Comparison of ENCODE assay signal across 13 cellular contexts in the genomic region with DNA sequence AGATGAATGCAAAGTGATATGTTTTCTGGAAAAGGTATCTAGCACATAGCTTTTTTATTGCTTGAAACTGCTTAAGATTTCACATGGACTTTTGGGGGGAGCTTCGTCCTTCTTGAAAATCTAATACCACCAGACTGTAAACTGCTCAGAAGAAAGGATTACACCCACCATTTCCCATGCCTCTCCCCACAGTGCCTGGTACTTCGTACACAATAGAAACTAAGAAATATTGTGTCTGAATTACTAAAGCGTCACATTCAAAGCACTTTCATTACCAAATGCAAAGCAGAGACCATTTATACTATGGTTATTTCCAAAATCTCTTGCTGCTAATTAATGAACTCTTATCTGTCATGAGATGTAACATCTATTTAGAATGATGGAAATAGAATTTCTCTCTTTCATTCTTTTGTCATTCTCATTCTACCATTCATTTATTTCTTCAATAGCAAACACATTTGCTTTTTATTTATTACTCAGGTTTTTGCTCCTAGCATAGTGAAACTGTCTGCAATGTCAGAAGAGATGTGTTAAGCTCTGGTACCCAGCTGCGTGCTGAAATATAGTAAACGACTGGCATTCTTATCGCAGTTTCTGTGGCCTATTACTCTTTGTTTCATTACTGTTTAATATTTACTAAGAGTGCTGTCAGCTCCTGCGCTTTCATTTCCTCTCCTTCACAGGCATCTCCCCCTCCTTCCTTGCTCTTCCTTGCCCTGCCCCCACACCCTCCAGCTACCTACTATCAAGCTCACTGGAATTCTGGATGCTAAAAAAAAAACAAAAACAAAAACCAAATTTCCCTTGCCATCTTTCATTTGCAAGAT. TPM values are rescaled to one million over a fixed set of nuclear protein-coding genes. Genes with fewer than 3 reads are reported as not detected.
A peak's percentile ranks its signal among the peaks of the same experiment; 100 is the strongest.
DNase-seq lines count a peak whose midpoint lies in the region; ATAC-seq, FAIRE-seq and TF ChIP-seq lines count a peak whose summit lies in the region.
"Had no signal": no experiment of that assay in that cellular context is flagged by ENCODE, and none has a peak within 500 bp of the region (broad histone marks: within the 10 kb centered on the region; RNA-seq: fewer than 3 reads in every experiment).

No MANE protein-coding gene starts in this region.

- H3K9me2 ChIP-seq in OCI-LY7 (ENCODE audit: insufficient read depth, low read length): no peaks in the 10 kb centered on the region

- no peak for TF ChIP-seq RAD21 in A549 (conservative IDR thresholded peaks at IDR 0.05 in 1 of 2, IDR thresholded peaks at IDR 0.05 in 1 of 2)

- H3K4me2 ChIP-seq in A549: 0 out of 3 replicates have a peak overlapping the region, but pooled peaks have one; percentile 1
- peak overlapping the region; percentile 54 for H3K4me2 ChIP-seq in OCI-LY7 (ENCODE audit: low read length)

- TF ChIP-seq POLR2A in A549 (IDR thresholded peaks at IDR 0.05; ENCODE audit: low read length) (no peak), sigmoid colon (IDR thresholded peaks at IDR 0.05) (no peak)

- CTCF ChIA-PET in A549 (lab: Yijun Ruan, JAX) (no interaction called here), OCI-LY7 (lab: Charles Lee; ENCODE audit: unreplicated experiment) (interaction anchor here (0.7 kb wide), 1 partner anchor 27 kb away, joined by 3 read pairs; no protein-coding TSS in a partner anchor)

- no peak for ATAC-seq in A549
- peak; percentile 79 for ATAC-seq in GM19043 (IDR thresholded peaks at IDR 0.05; ENCODE audit: low read depth, unreplicated experiment)
- ATAC-seq in HG02884 (IDR thresholded peaks at IDR 0.05; ENCODE audit: unreplicated experiment): peak; percentile 89
- ATAC-seq in upper lobe of right lung: no peak
- ATAC-seq: heart right ventricle had no signal

- H3K9me3 ChIP-seq in A549 (no peaks in the 10 kb centered on the region), OCI-LY7 (ENCODE audit: low read length) (no peaks in the 10 kb centered on the region), upper lobe of right lung (no peaks in the 10 kb centered on the region), sigmoid colon (no peaks in the 10 kb centered on the region)
- H3K9me3 ChIP-seq: BE2C, heart right ventricle, vagina had no signal

- DNase-seq in A549 (ENCODE audit: low read depth in 1 of 2, low spot score in 1 of 2) (no peak), OCI-LY7 (ENCODE audit: low spot score) (no peak), NCI-H128 (lab: John Stamatoyannopoulos, UW; ENCODE audit: unreplicated experiment) (no peak), NCI-H1417 treated with DMSO at 0.1 percent for 48 hours (lab: John Stamatoyannopoulos, UW) (no peak), upper lobe of right lung (no peak), sigmoid colon (no peak)
- DNase-seq: BE2C, heart right ventricle, SW 1271 had no signal

- no peaks in the 10 kb centered on the region for H3K36me3 ChIP-seq in OCI-LY7 (ENCODE audit: insufficient read depth, low read length)
- H3K36me3 ChIP-seq in upper lobe of right lung: no peaks in the 10 kb centered on the region
- H3K36me3 ChIP-seq in sigmoid colon: no peaks in the 10 kb centered on the region
- H3K36me3 ChIP-seq: BE2C, heart right ventricle, vagina had no signal

- no peaks in the 10 kb centered on the region for H3K27me3 ChIP-seq in upper lobe of right lung
- H3K27me3 ChIP-seq in sigmoid colon: no peaks in the 10 kb centered on the region
- H3K27me3 ChIP-seq: BE2C, heart right ventricle, vagina had no signal

- H3K79me2 ChIP-seq in OCI-LY7 (ENCODE audit: insufficient read depth, low read depth, low read length): no peaks in the 10 kb centered on the region

- H3K27ac ChIP-seq in A549 (no peak overlapping the region), OCI-LY7 (ENCODE audit: low read depth, low read length, poor library complexity, severe bottlenecking) (no peak overlapping the region), upper lobe of right lung (no peak overlapping the region), sigmoid colon (peak overlapping the region in 2 of 4 donors; percentile 35 to 56)
- H3K27ac ChIP-seq: heart right ventricle, skin epidermis, vagina had no signal

- H2AFZ ChIP-seq in OCI-LY7 (ENCODE audit: low read length): peak overlapping the region; percentile 83; the same call in 1 of the 2 replicates

- no peak for TF ChIP-seq CTCF in A549 (IDR thresholded peaks at IDR 0.05)
- no peak for TF ChIP-seq CTCF in OCI-LY7 (conservative IDR thresholded peaks at IDR 0.05; ENCODE audit: low read length)
- no peak for TF ChIP-seq CTCF in upper lobe of right lung (IDR thresholded peaks at IDR 0.05)
- no peak for TF ChIP-seq CTCF in sigmoid colon (IDR thresholded peaks at IDR 0.05)

- H3K4me1 ChIP-seq in A549 (0 out of 3 replicates have a peak, but pooled peaks cover 15% of the 10 kb centered on the region), OCI-LY7 (ENCODE audit: insufficient read depth, low read length, poor library complexity, severe bottlenecking) (peaks cover 21% of the 10 kb centered on the region), upper lobe of right lung (peaks cover 5% of the 10 kb centered on the region), sigmoid colon (peaks cover 0 to 20% (median 2%) of the 10 kb centered on the region in 4 donors)
- H3K4me1 ChIP-seq: BE2C had no signal

- no peak for FAIRE-seq in A549 (lab: Jason Lieb, UNC)

- no peaks in the 10 kb centered on the region for H4K20me1 ChIP-seq in OCI-LY7 (ENCODE audit: insufficient read depth, low read length)

- BruUV-seq in OCI-LY7 (replicated peaks; lab: Mats Ljungman, UMichigan): no TSS peak

- 57% methylated on average over 7 of the region's 7 CpGs for WGBS in A549 (ENCODE audit: missing lambda C conversion rate)
- WGBS in sigmoid colon, 2 donors: 52 to 75% methylated on average over 7 of the region's 7 CpGs

- H3K4me3 ChIP-seq in A549 (no peak overlapping the region), OCI-LY7 (ENCODE audit: low read depth, low read length, poor library complexity, severe bottlenecking) (peak overlapping the region; percentile 22), upper lobe of right lung (no peak overlapping the region), sigmoid colon (peak overlapping the region in 1 of 4 donors; percentile 15)
- H3K4me3 ChIP-seq: heart right ventricle, skin epidermis, vagina had no signal

- intact Hi-C loops in OCI-LY7 (cut with micrococcal nuclease; ENCODE audit: unreplicated experiment) (no loop called here), upper lobe of right lung (cut with DNase I) (no loop called here), sigmoid colon (cut with DNase I) (no loop called here)

- no peak for TF ChIP-seq EP300 in A549 (IDR thresholded peaks at IDR 0.05)
- no peak for TF ChIP-seq EP300 in sigmoid colon (IDR thresholded peaks at IDR 0.05)

- POLR2A ChIA-PET in A549 (lab: Yijun Ruan, JAX) (no interaction called here), OCI-LY7 (lab: Charles Lee) (interaction anchor here (0.7 to 1.0 kb wide), 3 partner anchors 11 to 340 kb away, joined by 3 to 5 read pairs (median 4); no protein-coding TSS in a partner anchor)

TF ChIP-seq in A549, 52 proteins besides CTCF, POLR2A, EP300 and RAD21:
- TF ChIP-seq, protein P1, sequence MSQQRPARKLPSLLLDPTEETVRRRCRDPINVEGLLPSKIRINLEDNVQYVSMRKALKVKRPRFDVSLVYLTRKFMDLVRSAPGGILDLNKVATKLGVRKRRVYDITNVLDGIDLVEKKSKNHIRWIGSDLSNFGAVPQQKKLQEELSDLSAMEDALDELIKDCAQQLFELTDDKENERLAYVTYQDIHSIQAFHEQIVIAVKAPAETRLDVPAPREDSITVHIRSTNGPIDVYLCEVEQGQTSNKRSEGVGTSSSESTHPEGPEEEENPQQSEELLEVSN (IDR thresholded peaks at IDR 0.05; ENCODE audit: borderline replicate concordance, low read depth): no peak
- TF ChIP-seq, protein P2, sequence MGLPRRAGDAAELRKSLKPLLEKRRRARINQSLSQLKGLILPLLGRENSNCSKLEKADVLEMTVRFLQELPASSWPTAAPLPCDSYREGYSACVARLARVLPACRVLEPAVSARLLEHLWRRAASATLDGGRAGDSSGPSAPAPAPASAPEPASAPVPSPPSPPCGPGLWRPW (IDR thresholded peaks at IDR 0.05): no peak

RNA-seq across cellular contexts. Expression of a gene that starts 51.4 kb away (rescaled TPM):
- polyA plus RNA-seq in A549 (2011; rRNA removed) (27.0 and 31.8 TPM in 2 replicates), A549 (2017; fragmentation: RNase III; extraction: RNeasy Plus Mini Kit Qiagen cat#74134 plus additional on column Dnase treatment) (9.8 to 10.7 TPM (median 10.0 TPM) in 3 replicates), sigmoid colon (10 to 100 TPM in 2 of 3 donors, 1 to 10 TPM in 1; 7.8 to 18.5 (median 10.7) TPM)
- 6.3 and 9.1 TPM in 2 replicates for polyA plus RNA-seq in A549 (2012; cell fraction: cytosol; rRNA removed)
- 8.6 and 13.3 TPM in 2 replicates for polyA plus RNA-seq in A549 (2012; cell fraction: nucleus; rRNA removed)
- 30.6 and 41.2 TPM in 2 replicates for polyA minus RNA-seq in A549 (2011; rRNA and poly(A)+ RNA removed)
- total RNA-seq in OCI-LY7 (2014; rRNA removed; shearing (Covaris generic)): 4.6 and 4.7 TPM in 2 replicates
- total RNA-seq in OCI-LY7 (2022) (6.5 and 8.4 TPM in 2 replicates), upper lobe of right lung (61.3 TPM), sigmoid colon (10 to 100 TPM; 34.2 to 63.1 (median 55.9) TPM)

Comparison
In these comparisons a context has a peak if more than half of its experiments do, and no peak if none do; other contexts are left out.
1. ATAC-seq: peak in GM19043 (single experiment) and HG02884 (single experiment); none in A549 (0 of 2) and upper lobe of right lung (single experiment).